Comparison of ENCODE assay signal across 1 cellular context in the genomic region with DNA sequence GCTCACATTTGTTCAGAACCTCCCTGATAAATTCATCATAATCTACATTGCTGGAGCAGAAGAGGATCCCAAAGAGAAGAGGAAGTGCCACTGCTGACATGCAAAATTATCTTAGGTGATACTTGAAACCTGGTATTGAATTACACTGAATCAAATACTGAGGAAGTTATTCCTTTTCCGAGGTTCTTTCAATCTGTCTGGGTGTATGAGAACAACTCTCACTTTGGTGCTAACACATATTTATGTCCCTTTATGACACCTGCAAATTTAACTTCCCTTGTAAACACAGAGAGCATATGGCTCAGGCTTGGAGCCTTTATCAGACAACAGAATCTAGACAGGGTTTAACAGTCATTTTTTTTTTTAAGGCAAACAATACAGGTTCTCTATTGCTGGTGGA.
TF ChIP-seq lines count a peak whose summit lies in the region.

No MANE protein-coding gene starts in this region.

TF ChIP-seq in IMR-90, 13 proteins besides CTCF, POLR2A, EP300 and RAD21 (continued from another document):
- no peak for TF ChIP-seq CEBPB (IDR thresholded peaks at IDR 0.05; ENCODE audit: low read depth, low read length)
- no peak for TF ChIP-seq CHD1 (IDR thresholded peaks at IDR 0.05; ENCODE audit: low read depth, low read length)
